Comparison of ENCODE assay signal across 31 cellular contexts in genomic region chr6:100509101-100509500, GRCh38. TPM values are rescaled to one million over a fixed set of nuclear protein-coding genes. Genes with fewer than 3 reads are reported as not detected.
"Had no signal": no experiment of that assay in that cellular context is flagged by ENCODE, and none has a peak within 500 bp of the region (broad histone marks: within the 10 kb centered on the region; RNA-seq: fewer than 3 reads in every experiment).

No MANE protein-coding gene starts in this region.

- ATAC-seq: activated CD8-positive, alpha-beta T cell treated with anti-CD3 and anti-CD28 coated beads for 36 hours; activated T-cell treated with anti-CD3 and anti-CD28 coated beads, Interleukin-2, amount 50 U/mL, for 72 hours; activated T-helper 17 cell treated with anti-CD3 and anti-CD28 coated beads, Interleukin-2, amount 50 U/mL, for 72 hours; body of pancreas had no signal

- H3K4me3 ChIP-seq: ascending aorta, body of pancreas, SJCRH30, SK-N-MC had no signal

- H3K9me3 ChIP-seq: ascending aorta, body of pancreas, SJCRH30 had no signal

- H3K27me3 ChIP-seq: ascending aorta, body of pancreas, SJCRH30 had no signal

- H3K4me1 ChIP-seq: body of pancreas, SJCRH30 had no signal

- DNase-seq: activated CD4-positive, alpha-beta T cell treated with anti-CD3 and anti-CD28 coated beads, Interleukin-2, amount 10 ng/mL, durations not matched to agents 24 days and 14 days; activated CD4-positive, alpha-beta T cell treated with anti-CD3 and anti-CD28 coated beads, Interleukin-2, amount 50 U/mL, for 4 hours; activated CD8-positive, alpha-beta T cell treated with anti-CD3 and anti-CD28 coated beads for 36 hours; activated effector memory CD4-positive, alpha-beta T cell treated with anti-CD3 and anti-CD28 coated beads, Interleukin-2, amount 50 U/mL, for 16 hours; activated naive CD4-positive, alpha-beta T cell treated with Interleukin-2 at 50 U/mL for 16 hours; activated naive CD8-positive, alpha-beta T cell treated with anti-CD3 and anti-CD28 coated beads, Interleukin-2, amount 10 ng/mL, durations not matched to agents 7 days and 5 days; activated T-cell treated with anti-CD3 and anti-CD28 coated beads, Interleukin-2, amount 50 U/mL, for 1 hour; activated T-cell treated with anti-CD3 and anti-CD28 coated beads, Interleukin-2, amount 50 U/mL, for 72 hours; amygdala; body of pancreas; caudate nucleus; cerebellar nuclear complex; Karpas-422; MM.1S; NCI-H1092 treated with DMSO at 0.1 percent for 48 hours; NCI-H1417; NCI-H146; NCI-H187; NCI-H2029 treated with DMSO at 0.1 percent for 48 hours; NCI-H345; NCI-H524 treated with DMSO at 0.1 percent for 48 hours; NK-92 treated with Interleukin-12 subunit alpha and Interleukin-12 subunit beta, amount 100 ng/mL, for 24 hours; SHP77; SJCRH30 had no signal

- H3K27ac ChIP-seq: ascending aorta, body of pancreas, SJCRH30, SK-N-MC had no signal

RNA-seq across cellular contexts. Expression of gene SIM1, which starts 44.4 kb away (rescaled TPM):
- total RNA-seq: activated CD4-positive, alpha-beta T cell treated with anti-CD3 and anti-CD28 coated beads, Interleukin-2, amount 10 ng/mL, durations not matched to agents 24 days and 14 days; activated CD8-positive, alpha-beta memory T cell treated with anti-CD3 and anti-CD28 coated beads for 36 hours; activated CD8-positive, alpha-beta T cell treated with anti-CD3 and anti-CD28 coated beads for 36 hours; activated naive CD8-positive, alpha-beta T cell treated with anti-CD3 and anti-CD28 coated beads, Interleukin-2, amount 10 ng/mL, durations not matched to agents 7 days and 5 days; activated T-helper 17 cell treated with anti-CD3 and anti-CD28 coated beads, Interleukin-2, amount 50 U/mL, for 72 hours; ascending aorta; bronchial epithelial cell; NCI-H460; RPMI7951 had no signal
